Comparison of ENCODE assay signal across 8 cellular contexts in genomic region chr7:47945261-47946015, GRCh38. TPM values are rescaled to one million over a fixed set of nuclear protein-coding genes. Genes with fewer than 3 reads are reported as not detected.
DNase-seq lines count a peak whose midpoint lies in the region; ATAC-seq and TF ChIP-seq lines count a peak whose summit lies in the region.

No MANE protein-coding gene starts in this region.

- H3K4me2 ChIP-seq in hepatocyte: no peak overlapping the region

- TF ChIP-seq CTCF in BE2C (IDR thresholded peaks at IDR 0.05; ENCODE audit: low read depth, low read length) (peak; percentile 81), LNCaP clone FGC (IDR thresholded peaks at IDR 0.05; ENCODE audit: control insufficient read depth, extremely low read depth, insufficient read depth) (peak; percentile 76), hepatocyte (IDR thresholded peaks at IDR 0.05; ENCODE audit: poor library complexity) (peak; percentile 94), spleen (IDR thresholded peaks at IDR 0.05 in 8 of 11, conservative IDR thresholded peaks at IDR 0.05 in 3 of 11) (peak; percentile 56 to 90 (median 82))

- no peaks in the 10 kb centered on the region for H3K36me3 Mint-ChIP-seq in T-cell

- WGBS in hepatocyte (ENCODE audit: low lambda C conversion rate, missing lambda C conversion rate): 52% methylated on average over 8 of the region's 8 CpGs
- 40 to 57% (median 51%) methylated on average over 8 of the region's 8 CpGs for WGBS in spleen, 5 donors

- TF ChIP-seq POLR2A in spleen (IDR thresholded peaks at IDR 0.05): no peak

- no peak overlapping the region for H3K4me3 Mint-ChIP-seq in T-cell

- no peaks in the 10 kb centered on the region for H3K9me2 ChIP-seq in hepatocyte (replicated peaks; ENCODE audit: insufficient read depth)

- H3K27me3 ChIP-seq in BE2C (no peaks in the 10 kb centered on the region), hepatocyte (no peaks in the 10 kb centered on the region), spleen (replicated peaks in 1 of 7) (no peaks in the 10 kb centered on the region)

- POLR2A ChIA-PET in T-cell (lab: Charles Lee): no interaction called here

- H3K36me3 ChIP-seq in BE2C (no peaks in the 10 kb centered on the region), hepatocyte (replicated peaks; ENCODE audit: insufficient read depth, low read depth) (no peaks in the 10 kb centered on the region), spleen (no peaks in the 10 kb centered on the region)

- no peak overlapping the region for H3K27ac Mint-ChIP-seq in T-cell

- DNase-seq in BE2C (peak; percentile 81), LNCaP clone FGC (ENCODE audit: low read depth) (peak; percentile 15), T-cell (peak; percentile 22 to 82 (median 66)), amniotic epithelial cell (ENCODE audit: low read depth) (peak; percentile 42), hepatocyte (ENCODE audit: low spot score) (peak; percentile 84), spleen (peak; percentile 89)

- intact Hi-C loops in spleen (cut with DNase I; ENCODE audit: low total_unique reads): loop anchor here (5.0 kb wide), 1 partner anchor 167 kb away; no protein-coding TSS in a partner anchor

- no peaks in the 10 kb centered on the region for H3K4me1 Mint-ChIP-seq in T-cell

- no peaks in the 10 kb centered on the region for H3K79me2 ChIP-seq in hepatocyte

- ATAC-seq in GM19035 (IDR thresholded peaks at IDR 0.05; ENCODE audit: unreplicated experiment) (peak; percentile 67), T-cell (replicated peaks in 1 of 4) (peak in 2 of 4 experiments; percentile 38 to 53), HG03460 (IDR thresholded peaks at IDR 0.05; ENCODE audit: unreplicated experiment) (no peak)

- no peaks in the 10 kb centered on the region for H4K20me1 ChIP-seq in hepatocyte (ENCODE audit: insufficient read depth, poor library complexity, severe bottlenecking)

- no peaks in the 10 kb centered on the region for H3K9me3 ChIP-seq in BE2C
- H3K9me3 ChIP-seq in hepatocyte (ENCODE audit: low read depth): no peaks in the 10 kb centered on the region
- H3K9me3 ChIP-seq in spleen: no peaks in the 10 kb centered on the region

- H3K27ac ChIP-seq in hepatocyte (no peak overlapping the region), spleen (no peak overlapping the region)

- no peak overlapping the region for H2AFZ ChIP-seq in hepatocyte

- H3K4me1 ChIP-seq in BE2C: peaks cover 25% of the 10 kb centered on the region
- H3K4me1 ChIP-seq in hepatocyte (ENCODE audit: insufficient read depth): peaks cover 10% of the 10 kb centered on the region
- H3K4me1 ChIP-seq in spleen: peaks cover 4 to 57% (median 24%) of the 10 kb centered on the region in 6 donors

- CTCF ChIA-PET in T-cell (lab: Charles Lee): interaction anchor here (0.5 to 2.4 kb wide), 14 partner anchors 12 to 216 kb away, joined by 3 to 30 read pairs (median 4); no protein-coding TSS in a partner anchor

- H3K4me3 ChIP-seq in BE2C (ENCODE audit: low read depth, low read length) (no peak overlapping the region), LNCaP clone FGC (ENCODE audit: low read depth, low read length) (no peak overlapping the region), hepatocyte (no peak overlapping the region), spleen (no peak overlapping the region)

- H3K9me3 Mint-ChIP-seq in T-cell: no peaks in the 10 kb centered on the region

- no peaks in the 10 kb centered on the region for H3K27me3 Mint-ChIP-seq in T-cell

RNA-seq across cellular contexts. Expression of gene PKD1L1, which starts 2.8 kb away (rescaled TPM):
- 0.25 TPM for polyA plus RNA-seq in BE2C (2012; ENCODE audit: insufficient read depth, insufficient read length, low read depth)
- total RNA-seq in T-cell: under 1 TPM; 0.30 to 0.76 (median 0.38) TPM
- under 0.01 and 0.07 TPM in 2 replicates for total RNA-seq in hepatocyte
- polyA plus RNA-seq in hepatocyte: 0.07 TPM in 1 of 2 replicates, not detected in the other
- under 1 TPM; 0.28 to 0.85 (median 0.40) TPM for total RNA-seq in spleen
- polyA plus RNA-seq in spleen: 1 to 10 TPM in 2 of 3 donors, under 1 TPM in 1; 0.41 to 1.3 (median 1.1) TPM

RNA-seq across cellular contexts. Expression of gene HUS1, which starts 34.0 kb away (rescaled TPM):
- polyA plus RNA-seq in BE2C (2012; ENCODE audit: insufficient read depth, insufficient read length, low read depth): 27.7 TPM
- total RNA-seq in T-cell (10 to 100 TPM; 56.9 to 71.0 (median 59.4) TPM), hepatocyte (27.7 and 29.3 TPM in 2 replicates), spleen (10 to 100 TPM; 29.5 to 74.2 (median 37.3) TPM)
- polyA plus RNA-seq in hepatocyte (11.5 and 16.1 TPM in 2 replicates), spleen (1 to 10 TPM; 4.8 to 8.7 (median 6.2) TPM)

Comparison
In these comparisons a context has a peak if more than half of its experiments do, and no peak if none do; other contexts are left out.
1. DNase-seq: peak in every context shown above with its lines; median percentile 89 in spleen; 84 in hepatocyte; 81 in BE2C; 66 in T-cell; 42 in amniotic epithelial cell; 15 in LNCaP clone FGC.